11 cellular contexts compared by ENCODE assay signal in genomic region chr19:47098608-47099007, GRCh38. TPM values are rescaled to one million over a fixed set of nuclear protein-coding genes. Genes with fewer than 3 reads are reported as not detected.
DNase-seq lines count a peak whose midpoint lies in the region; ATAC-seq and TF ChIP-seq lines count a peak whose summit lies in the region.
"Had no signal": no experiment of that assay in that cellular context is flagged by ENCODE, and none has a peak within 500 bp of the region (broad histone marks: within the 10 kb centered on the region; RNA-seq: fewer than 3 reads in every experiment).

No MANE protein-coding gene starts in this region.

- no peak for DNase-seq in stimulated activated naive CD8-positive, alpha-beta T cell treated with anti-CD3 and anti-CD28 coated beads, Interleukin-15, amount 100 ng/mL, for 72 hours
- DNase-seq in stimulated activated naive CD8-positive, alpha-beta T cell treated with anti-CD3 and anti-CD28 coated beads, Interleukin-15, Interleukin-2, amounts not matched to agents 100 U/mL and 50 U/mL, for 24 hours, result no peak
- DNase-seq in natural killer cell, result no peak
- no peak for DNase-seq in NK-92 (lab: John Stamatoyannopoulos, UW; ENCODE audit: unreplicated experiment)
- no peak for DNase-seq in NCI-H2081 (lab: John Stamatoyannopoulos, UW)
- no peak for DNase-seq in stimulated activated CD4-positive, alpha-beta T cell treated with anti-CD3 and anti-CD28 coated beads, Interleukin-15, amount 100 ng/mL, for 24 hours
- no peak for DNase-seq in GM13977 (ENCODE audit: low spot score)
- DNase-seq: immature natural killer cell, NCI-H446 treated with DMSO at 0.1 percent for 48 hours, RPMI8226 had no signal

- peak overlapping the region; percentile 52 to 67 for H3K27ac Mint-ChIP-seq in stimulated activated naive CD8-positive, alpha-beta T cell treated with anti-CD3 and anti-CD28 coated beads, Interleukin-15, amount 100 ng/mL, for 72 hours
- H3K27ac Mint-ChIP-seq in activated T-helper 17 cell treated with anti-CD3 and anti-CD28 coated beads, Interleukin-2, amount 50 U/mL, for 72 hours, result peak overlapping the region; percentile 68
- H3K27ac Mint-ChIP-seq in natural killer cell, result peak overlapping the region; percentile 53 to 60

- intact Hi-C loops in natural killer cell (cut with micrococcal nuclease), result no loop called here

- no peak for ATAC-seq in stimulated activated naive CD8-positive, alpha-beta T cell treated with anti-CD3 and anti-CD28 coated beads, Interleukin-15, amount 100 ng/mL, for 72 hours
- ATAC-seq in stimulated activated naive CD8-positive, alpha-beta T cell treated with anti-CD3 and anti-CD28 coated beads, Interleukin-15, Interleukin-2, amounts not matched to agents 100 U/mL and 50 U/mL, for 24 hours, result no peak
- no peak for ATAC-seq in activated T-helper 17 cell treated with anti-CD3 and anti-CD28 coated beads, Interleukin-2, amount 50 U/mL, for 72 hours (replicated peaks)
- ATAC-seq in natural killer cell, result no peak

- peaks cover 60% of the 10 kb centered on the region for H3K36me3 Mint-ChIP-seq in activated T-helper 17 cell treated with anti-CD3 and anti-CD28 coated beads, Interleukin-2, amount 50 U/mL, for 72 hours (ENCODE audit: low read depth)
- no peaks in the 10 kb centered on the region for H3K36me3 Mint-ChIP-seq in natural killer cell

- TF ChIP-seq CTCF in natural killer cell (IDR thresholded peaks at IDR 0.05) (no peak), GM13977 (IDR thresholded peaks at IDR 0.05; ENCODE audit: extremely low read depth, insufficient read depth, missing control alignments) (no peak)

- H3K4me3 Mint-ChIP-seq in stimulated activated naive CD8-positive, alpha-beta T cell treated with anti-CD3 and anti-CD28 coated beads, Interleukin-15, amount 100 ng/mL, for 72 hours, result no peak overlapping the region
- no peak overlapping the region for H3K4me3 Mint-ChIP-seq in activated T-helper 17 cell treated with anti-CD3 and anti-CD28 coated beads, Interleukin-2, amount 50 U/mL, for 72 hours
- H3K4me3 Mint-ChIP-seq in natural killer cell, result no peak overlapping the region
- H3K4me3 Mint-ChIP-seq: immature natural killer cell had no signal

- in situ Hi-C loops in GM13977 (cut with MboI; ENCODE audit: low pct_unique_long_range_greater_than_20kb, low sequenced_read_pairs, unreplicated experiment), result no loop called here

- H3K27me3 Mint-ChIP-seq in stimulated activated naive CD8-positive, alpha-beta T cell treated with anti-CD3 and anti-CD28 coated beads, Interleukin-15, amount 100 ng/mL, for 72 hours, result no peaks in the 10 kb centered on the region
- no peaks in the 10 kb centered on the region for H3K27me3 Mint-ChIP-seq in activated T-helper 17 cell treated with anti-CD3 and anti-CD28 coated beads, Interleukin-2, amount 50 U/mL, for 72 hours
- H3K27me3 Mint-ChIP-seq in natural killer cell (ENCODE audit: low read depth in 2 of 2), result no peaks in the 10 kb centered on the region

- peaks cover 85% of the 10 kb centered on the region for H3K4me1 Mint-ChIP-seq in stimulated activated naive CD8-positive, alpha-beta T cell treated with anti-CD3 and anti-CD28 coated beads, Interleukin-15, amount 100 ng/mL, for 72 hours
- peaks cover 32% of the 10 kb centered on the region for H3K4me1 Mint-ChIP-seq in activated T-helper 17 cell treated with anti-CD3 and anti-CD28 coated beads, Interleukin-2, amount 50 U/mL, for 72 hours
- peaks cover 31 to 34% of the 10 kb centered on the region in 2 donors for H3K4me1 Mint-ChIP-seq in natural killer cell

- H3K9me3 Mint-ChIP-seq in stimulated activated naive CD8-positive, alpha-beta T cell treated with anti-CD3 and anti-CD28 coated beads, Interleukin-15, amount 100 ng/mL, for 72 hours, result no peaks in the 10 kb centered on the region
- no peaks in the 10 kb centered on the region for H3K9me3 Mint-ChIP-seq in activated T-helper 17 cell treated with anti-CD3 and anti-CD28 coated beads, Interleukin-2, amount 50 U/mL, for 72 hours
- no peaks in the 10 kb centered on the region for H3K9me3 Mint-ChIP-seq in natural killer cell
- H3K9me3 Mint-ChIP-seq: immature natural killer cell had no signal

RNA-seq across cellular contexts. Expression of gene ZC3H4, which starts 15.0 kb away (rescaled TPM):
- 100 to 1,000 TPM; 117 to 166 TPM for total RNA-seq in activated T-helper 17 cell treated with anti-CD3 and anti-CD28 coated beads, Interleukin-2, amount 50 U/mL, for 72 hours
- 10 to 100 TPM; 71.2 to 75.3 (median 73.3) TPM for total RNA-seq in natural killer cell

RNA-seq across cellular contexts. Expression of gene SAE1, which starts 32.0 kb away (rescaled TPM):
- 100 to 1,000 TPM; 151 to 184 TPM for total RNA-seq in activated T-helper 17 cell treated with anti-CD3 and anti-CD28 coated beads, Interleukin-2, amount 50 U/mL, for 72 hours
- total RNA-seq in natural killer cell, result 10 to 100 TPM; 42.5 to 49.3 (median 46.0) TPM

RNA-seq across cellular contexts. Expression of gene TMEM160, which starts 50.2 kb away (rescaled TPM):
- 10 to 100 TPM; 18.6 to 56.3 TPM for total RNA-seq in activated T-helper 17 cell treated with anti-CD3 and anti-CD28 coated beads, Interleukin-2, amount 50 U/mL, for 72 hours
- 10 to 100 TPM; 29.1 to 35.5 (median 31.3) TPM for total RNA-seq in natural killer cell
